ENCODE assay signal across 12 cellular contexts in genomic region chr20:50449789-50450492, GRCh38.
A peak's percentile ranks its signal among the peaks of the same experiment; 100 is the strongest.
DNase-seq lines count a peak whose midpoint lies in the region; ATAC-seq, FAIRE-seq and TF ChIP-seq lines count a peak whose summit lies in the region.
"Had no signal": no experiment of that assay in that cellular context is flagged by ENCODE, and none has a peak within 500 bp of the region (broad histone marks: within the 10 kb centered on the region; RNA-seq: fewer than 3 reads in every experiment).

No MANE protein-coding gene starts in this region.

- TF ChIP-seq POLR2A in esophagus squamous epithelium (IDR thresholded peaks at IDR 0.05), result no peak

- no peaks in the 10 kb centered on the region for H3K9me3 Mint-ChIP-seq in activated CD4-positive, alpha-beta memory T cell treated with anti-CD3 and anti-CD28 coated beads, Interleukin-2, amount 10 ng/mL, durations not matched to agents 7 days and 5 days

- H3K27ac Mint-ChIP-seq in activated CD4-positive, alpha-beta memory T cell treated with anti-CD3 and anti-CD28 coated beads, Interleukin-2, amount 10 ng/mL, durations not matched to agents 7 days and 5 days, result no peak overlapping the region

- ATAC-seq in GM21381 (IDR thresholded peaks at IDR 0.05; ENCODE audit: unreplicated experiment) (peak; percentile 68), HG03196 (IDR thresholded peaks at IDR 0.05; ENCODE audit: unreplicated experiment) (peak; percentile 52), lower lobe of right lung (no peak)
- ATAC-seq: foreskin keratinocyte had no signal

- peaks cover 30% of the 10 kb centered on the region for H3K4me1 Mint-ChIP-seq in activated CD4-positive, alpha-beta memory T cell treated with anti-CD3 and anti-CD28 coated beads, Interleukin-2, amount 10 ng/mL, durations not matched to agents 7 days and 5 days

- peak; percentile 24 for FAIRE-seq in GM18507 (lab: Jason Lieb, UNC)
- FAIRE-seq: H54 had no signal

- no peaks in the 10 kb centered on the region for H3K9me3 ChIP-seq in lower lobe of right lung
- no peaks in the 10 kb centered on the region for H3K9me3 ChIP-seq in esophagus squamous epithelium

- no peaks in the 10 kb centered on the region for H3K27me3 ChIP-seq in lower lobe of right lung (ENCODE audit: low read depth)
- H3K27me3 ChIP-seq in esophagus squamous epithelium, result no peaks in the 10 kb centered on the region
- H3K27me3 ChIP-seq: foreskin keratinocyte had no signal

- no peak overlapping the region for H3K4me3 Mint-ChIP-seq in activated CD4-positive, alpha-beta memory T cell treated with anti-CD3 and anti-CD28 coated beads, Interleukin-2, amount 10 ng/mL, durations not matched to agents 7 days and 5 days

- DNase-seq in GM18507 (ENCODE audit: extremely low spot score, insufficient read length, low read depth) (peak; percentile 12), lower lobe of right lung (no peak), NCI-H1694 treated with DMSO at 0.1 percent for 48 hours (lab: John Stamatoyannopoulos, UW) (no peak), COR-L47 (lab: John Stamatoyannopoulos, UW) (no peak), esophagus squamous epithelium (lab: John Stamatoyannopoulos, UW) (no peak)
- DNase-seq in activated CD4-positive, alpha-beta memory T cell treated with anti-CD3 and anti-CD28 coated beads, Interleukin-2, amount 10 ng/mL, durations not matched to agents 7 days and 5 days, result no peak
- DNase-seq: activated CD4-positive, alpha-beta T cell treated with anti-CD3 and anti-CD28 coated beads, Interleukin-2, amount 50 U/mL, for 4 hours; DND-41; foreskin keratinocyte had no signal

- peak overlapping the region; percentile 31 for H3K27ac ChIP-seq in lower lobe of right lung
- peak overlapping the region in 1 of 4 donors; percentile 3 for H3K27ac ChIP-seq in esophagus squamous epithelium
- H3K27ac ChIP-seq: foreskin keratinocyte had no signal

- H3K36me3 Mint-ChIP-seq in activated CD4-positive, alpha-beta memory T cell treated with anti-CD3 and anti-CD28 coated beads, Interleukin-2, amount 10 ng/mL, durations not matched to agents 7 days and 5 days (ENCODE audit: low read depth), result no peaks in the 10 kb centered on the region

- peaks cover 31% of the 10 kb centered on the region for H3K27me3 Mint-ChIP-seq in activated CD4-positive, alpha-beta memory T cell treated with anti-CD3 and anti-CD28 coated beads, Interleukin-2, amount 10 ng/mL, durations not matched to agents 7 days and 5 days

- TF ChIP-seq CTCF in lower lobe of right lung (IDR thresholded peaks at IDR 0.05) (no peak), esophagus squamous epithelium (IDR thresholded peaks at IDR 0.05) (no peak)

- CTCF ChIA-PET in activated CD4-positive, alpha-beta memory T cell treated with anti-CD3 and anti-CD28 coated beads, Interleukin-2, amount 10 ng/mL, durations not matched to agents 7 days and 5 days (lab: Charles Lee), result interaction anchor here (0.6 to 1.0 kb wide), 2 partner anchors 12 to 15 kb away, joined by 3 to 4 read pairs; no protein-coding TSS in a partner anchor

- H3K36me3 ChIP-seq in lower lobe of right lung (no peaks in the 10 kb centered on the region), esophagus squamous epithelium (no peaks in the 10 kb centered on the region)

- 77 to 82% methylated on average over 6 to 7 of the region's 7 CpGs for WGBS in esophagus squamous epithelium, 2 donors

- POLR2A ChIA-PET in activated CD4-positive, alpha-beta memory T cell treated with anti-CD3 and anti-CD28 coated beads, Interleukin-2, amount 10 ng/mL, durations not matched to agents 7 days and 5 days (lab: Charles Lee), result interaction anchor here (1.3 kb wide), 1 partner anchor 259 kb away, joined by 3 read pairs; no protein-coding TSS in a partner anchor

- H3K4me3 ChIP-seq in lower lobe of right lung (no peak overlapping the region), esophagus squamous epithelium (no peak overlapping the region)

- peaks cover 23% of the 10 kb centered on the region for H3K4me1 ChIP-seq in lower lobe of right lung
- peaks cover 7 to 14% (median 14%) of the 10 kb centered on the region in 3 donors for H3K4me1 ChIP-seq in esophagus squamous epithelium
- H3K4me1 ChIP-seq: foreskin keratinocyte had no signal

- intact Hi-C loops in lower lobe of right lung (cut with DNase I) (no loop called here), esophagus squamous epithelium (cut with DNase I) (loop anchor here (10.0 kb wide), 1 partner anchor 55 kb away; no protein-coding TSS in a partner anchor)

Comparison
In these comparisons a context has a peak if more than half of its experiments do, and no peak if none do; other contexts are left out.
1. ATAC-seq: peak in GM21381 (single experiment) and HG03196 (single experiment); none in lower lobe of right lung (0 of 2).